Comparison of ENCODE assay signal across 24 cellular contexts in genomic region chr2:111665011-111665410, GRCh38.
"Had no signal": no experiment of that assay in that cellular context is flagged by ENCODE, and none has a peak within 500 bp of the region (broad histone marks: within the 10 kb centered on the region; RNA-seq: fewer than 3 reads in every experiment).

No MANE protein-coding gene starts in this region.

- DNase-seq: cortex of kidney; effector CD4-positive, alpha-beta T cell; foreskin keratinocyte; glutamatergic neuron; heart right ventricle; hippocampal formation; kidney glomerular epithelial cell; left colon; left ventricle myocardium inferior; lower lobe of right lung; natural killer cell; small intestine; stimulated activated CD4-positive, alpha-beta T cell treated with anti-CD3 and anti-CD28 coated beads, Interleukin-15, amount 100 ng/mL, for 24 hours; stimulated activated CD4-positive, alpha-beta T cell treated with anti-CD3 and anti-CD28 coated beads, Interleukin-2, amount 100 ng/mL, for 48 hours; stimulated activated naive B cell treated with anti-CD40 and anti-IgM and Interleukin-4, amounts not matched to agents 10 μg/mL and 1 μg/mL and 100 μg/mL, for 72 hours; upper lobe of left lung; uterus had no signal

- H3K4me3 Mint-ChIP-seq: natural killer cell; stimulated activated naive B cell treated with anti-CD40 and anti-IgM and Interleukin-4, amounts not matched to agents 10 μg/mL and 1 μg/mL and 100 μg/mL, for 72 hours; stimulated activated naive CD8-positive, alpha-beta T cell treated with anti-CD3 and anti-CD28 coated beads, Interleukin-15, Interleukin-2, amounts not matched to agents 100 ng/mL and 50 ng/mL, for 24 hours had no signal

- H3K4me3 ChIP-seq: gastroesophageal sphincter, heart right ventricle, left ventricle myocardium inferior, lower lobe of right lung, right lobe of liver, thoracic aorta, tibial nerve, upper lobe of left lung, uterus had no signal

- H3K27me3 Mint-ChIP-seq: stimulated activated naive B cell treated with anti-CD40 and anti-IgM and Interleukin-4, amounts not matched to agents 10 μg/mL and 1 μg/mL and 100 μg/mL, for 72 hours had no signal

- H3K4me1 Mint-ChIP-seq: natural killer cell had no signal

- H3K36me3 Mint-ChIP-seq: natural killer cell; stimulated activated naive B cell treated with anti-CD40 and anti-IgM and Interleukin-4, amounts not matched to agents 10 μg/mL and 1 μg/mL and 100 μg/mL, for 72 hours had no signal

- ATAC-seq: esophagus mucosa; foreskin keratinocyte; gastroesophageal sphincter; heart right ventricle; left colon; lower lobe of right lung; right lobe of liver; stimulated activated naive B cell treated with anti-CD40 and anti-IgM and Interleukin-4, amounts not matched to agents 10 μg/mL and 1 μg/mL and 100 μg/mL, for 72 hours had no signal

- H3K9me3 Mint-ChIP-seq: natural killer cell; stimulated activated naive B cell treated with anti-CD40 and anti-IgM and Interleukin-4, amounts not matched to agents 10 μg/mL and 1 μg/mL and 100 μg/mL, for 72 hours; stimulated activated naive CD8-positive, alpha-beta T cell treated with anti-CD3 and anti-CD28 coated beads, Interleukin-15, Interleukin-2, amounts not matched to agents 100 ng/mL and 50 ng/mL, for 24 hours had no signal

- H3K27ac Mint-ChIP-seq: natural killer cell; progenitor cell of endocrine pancreas; stimulated activated naive B cell treated with anti-CD40 and anti-IgM and Interleukin-4, amounts not matched to agents 10 μg/mL and 1 μg/mL and 100 μg/mL, for 72 hours; stimulated activated naive CD8-positive, alpha-beta T cell treated with anti-CD3 and anti-CD28 coated beads, Interleukin-15, Interleukin-2, amounts not matched to agents 100 ng/mL and 50 ng/mL, for 24 hours had no signal
